ENCODE assay signal across 1 cellular context in genomic region chr7:12643644-12644043, GRCh38.
TF ChIP-seq lines count a peak whose summit lies in the region.

No MANE protein-coding gene starts in this region.

TF ChIP-seq in H1, 55 proteins besides CTCF, POLR2A, EP300 and RAD21:
- TF ChIP-seq RFX5 (IDR thresholded peaks at IDR 0.05; ENCODE audit: borderline replicate concordance, low read depth, low read length) (no peak), SAP30 (IDR thresholded peaks at IDR 0.05; ENCODE audit: insufficient read depth, insufficient replicate concordance, low read length) (no peak), EZH2 (IDR thresholded peaks at IDR 0.05; ENCODE audit: low read depth, low read length, severe bottlenecking) (no peak), USF2 (IDR thresholded peaks at IDR 0.05; ENCODE audit: low read length) (no peak), TEAD4 (IDR thresholded peaks at IDR 0.05; ENCODE audit: low read depth, low read length) (no peak), CBX5 (IDR thresholded peaks at IDR 0.05; ENCODE audit: low read depth, low read length) (no peak), SIX5 (IDR thresholded peaks at IDR 0.05; ENCODE audit: low read depth, low read length) (no peak), RXRA (IDR thresholded peaks at IDR 0.05; ENCODE audit: insufficient read depth, low read depth, low read length) (no peak), BCL11A (IDR thresholded peaks at IDR 0.05; ENCODE audit: low read depth in 2 of 2, low read length in 2 of 2) (no peak), FOSL1 (IDR thresholded peaks at IDR 0.05; ENCODE audit: insufficient read depth, low read depth, low read length) (no peak), E2F6 (IDR thresholded peaks at IDR 0.05) (no peak), CBX8 (IDR thresholded peaks at IDR 0.05; ENCODE audit: borderline replicate concordance, low read depth, low read length) (no peak), TBP (IDR thresholded peaks at IDR 0.05; ENCODE audit: low read depth, low read length) (no peak), TAF7 (optimal IDR thresholded peaks at IDR 0.05; ENCODE audit: borderline replicate concordance, low read depth, low read length) (no peak)
